In genomic region chr15:27679203-27679602, GRCh38 we compare ENCODE assay signal across 30 cellular contexts.
"Had no signal": no experiment of that assay in that cellular context is flagged by ENCODE, and none has a peak within 500 bp of the region (broad histone marks: within the 10 kb centered on the region; RNA-seq: fewer than 3 reads in every experiment).

No MANE protein-coding gene starts in this region.

- H3K79me2 ChIP-seq: parathyroid adenoma had no signal

- H3K9ac ChIP-seq: parathyroid adenoma had no signal

- H3K27ac Mint-ChIP-seq: activated naive CD4-positive, alpha-beta T cell treated with anti-CD3 and anti-CD28 coated beads for 36 hours; activated naive CD8-positive, alpha-beta T cell treated with anti-CD3 and anti-CD28 coated beads for 36 hours; activated T-helper 1 cell treated with anti-CD3 and anti-CD28 coated beads, Interleukin-12 subunit alpha, Interleukin-12 subunit beta, Interleukin-2, Interleukin-4 antibody, amounts not matched to agents 30 ng/mL and 10 ng/mL and 1 ng/mL, durations not matched to agents 14 hours and 24 hours and 36 hours; natural killer cell treated with Interleukin-12 subunit alpha and Interleukin-12 subunit beta and Interleukin-15 and Interleukin-18, amount 100 ng/mL, for 72 hours; stimulated activated naive B cell treated with anti-CD40 and anti-IgM and Interleukin-4, amounts not matched to agents 10 μg/mL and 1 μg/mL and 100 μg/mL, for 72 hours; T-helper 1 cell treated with Interleukin-12 subunit alpha and Interleukin-12 subunit beta and Interleukin-4 antibody, amounts not matched to agents 30 μg/mL and 1 μg/mL, for 36 hours had no signal

- H3K4me3 ChIP-seq: adrenal gland, esophagus muscularis mucosa, heart right ventricle, left ventricle myocardium inferior, mucosa of descending colon, psoas muscle, stomach, thyroid gland, upper lobe of right lung had no signal

- H2AFZ ChIP-seq: parathyroid adenoma had no signal

- H3K36me3 Mint-ChIP-seq: activated naive CD8-positive, alpha-beta T cell treated with anti-CD3 and anti-CD28 coated beads for 36 hours; natural killer cell treated with Interleukin-12 subunit alpha and Interleukin-12 subunit beta and Interleukin-15 and Interleukin-18, amount 100 ng/mL, for 72 hours; stimulated activated naive B cell treated with anti-CD40 and anti-IgM and Interleukin-4, amounts not matched to agents 10 μg/mL and 1 μg/mL and 100 μg/mL, for 72 hours had no signal

- H3K27me3 Mint-ChIP-seq: natural killer cell treated with Interleukin-12 subunit alpha and Interleukin-12 subunit beta and Interleukin-15 and Interleukin-18, amount 100 ng/mL, for 72 hours had no signal

- H3K27me3 ChIP-seq: adrenal gland, esophagus muscularis mucosa, foreskin keratinocyte, stomach, thyroid gland, upper lobe of right lung had no signal

- ATAC-seq: activated CD4-positive, CD25-positive, alpha-beta regulatory T cell treated with anti-CD3 and anti-CD28 coated beads, Interleukin-2, amount 50 U/mL, for 24 hours; foreskin keratinocyte; heart right ventricle; mucosa of descending colon; natural killer cell treated with Interleukin-12 subunit alpha and Interleukin-12 subunit beta and Interleukin-15 and Interleukin-18, amount 100 ng/mL, for 72 hours; psoas muscle; stimulated activated naive B cell treated with anti-CD40 and anti-IgM and Interleukin-4, amounts not matched to agents 10 μg/mL and 1 μg/mL and 100 μg/mL, for 72 hours; upper lobe of right lung had no signal

- FAIRE-seq: TTC549 had no signal

- H3K36me3 ChIP-seq: adrenal gland, esophagus muscularis mucosa, heart right ventricle, left ventricle myocardium inferior, stomach, thyroid gland, upper lobe of right lung had no signal

- H3K9me3 ChIP-seq: adrenal gland, esophagus muscularis mucosa, heart right ventricle, left ventricle myocardium inferior, psoas muscle, stomach, thyroid gland, upper lobe of right lung had no signal

- H3K4me3 Mint-ChIP-seq: activated naive CD4-positive, alpha-beta T cell treated with anti-CD3 and anti-CD28 coated beads for 36 hours; activated naive CD8-positive, alpha-beta T cell treated with anti-CD3 and anti-CD28 coated beads for 36 hours; activated T-helper 1 cell treated with anti-CD3 and anti-CD28 coated beads, Interleukin-12 subunit alpha, Interleukin-12 subunit beta, Interleukin-2, Interleukin-4 antibody, amounts not matched to agents 30 ng/mL and 10 ng/mL and 1 ng/mL, durations not matched to agents 14 hours and 24 hours and 36 hours; natural killer cell treated with Interleukin-12 subunit alpha and Interleukin-12 subunit beta and Interleukin-15 and Interleukin-18, amount 100 ng/mL, for 72 hours; stimulated activated naive B cell treated with anti-CD40 and anti-IgM and Interleukin-4, amounts not matched to agents 10 μg/mL and 1 μg/mL and 100 μg/mL, for 72 hours; T-helper 1 cell treated with Interleukin-12 subunit alpha and Interleukin-12 subunit beta and Interleukin-4 antibody, amounts not matched to agents 30 μg/mL and 1 μg/mL, for 36 hours had no signal

- H3K27ac ChIP-seq: adrenal gland, esophagus muscularis mucosa, foreskin keratinocyte, heart right ventricle, left ventricle myocardium inferior, parathyroid adenoma, psoas muscle, stomach, thyroid gland, upper lobe of right lung had no signal

- DNase-seq: activated CD4-positive, alpha-beta T cell treated with anti-CD3 and anti-CD28 coated beads for 48 hours; activated CD4-positive, alpha-beta T cell treated with anti-CD3 and anti-CD28 coated beads, Interleukin-2, amount 50 U/mL, for 48 hours; activated CD8-positive, alpha-beta memory T cell treated with anti-CD3 and anti-CD28 coated beads for 24 hours; activated effector memory CD4-positive, alpha-beta T cell treated with anti-CD3 and anti-CD28 coated beads, Interleukin-2, amount 50 U/mL, for 16 hours; activated naive CD4-positive, alpha-beta T cell treated with anti-CD3 and anti-CD28 coated beads for 36 hours; activated naive CD8-positive, alpha-beta T cell treated with anti-CD3 and anti-CD28 coated beads for 36 hours; activated T-cell treated with anti-CD3 and anti-CD28 coated beads, Interleukin-2, amount 50 U/mL, for 1 hour; adrenal gland; aorta; caudate nucleus; foreskin keratinocyte; heart right ventricle; islet precursor cell; left ventricle myocardium inferior; mucosa of descending colon; psoas muscle; stimulated activated CD4-positive, alpha-beta T cell treated with anti-CD3 and anti-CD28 coated beads, Interleukin-15, amount 100 ng/mL, for 24 hours; stimulated activated CD4-positive, alpha-beta T cell treated with anti-CD3 and anti-CD28 coated beads, Interleukin-2, amount 100 ng/mL, for 24 hours; stimulated activated naive B cell treated with anti-CD40 and anti-IgM and Interleukin-4, amounts not matched to agents 10 μg/mL and 1 μg/mL and 100 μg/mL, for 72 hours; stomach; T-helper 9 cell; thyroid gland; upper lobe of right lung had no signal

- H3K4me1 ChIP-seq: adrenal gland, foreskin keratinocyte, heart right ventricle, left ventricle myocardium inferior, parathyroid adenoma, psoas muscle, stomach, thyroid gland, upper lobe of right lung had no signal

- H3K9me3 Mint-ChIP-seq: activated naive CD4-positive, alpha-beta T cell treated with anti-CD3 and anti-CD28 coated beads for 36 hours; activated naive CD8-positive, alpha-beta T cell treated with anti-CD3 and anti-CD28 coated beads for 36 hours; activated T-helper 1 cell treated with anti-CD3 and anti-CD28 coated beads, Interleukin-12 subunit alpha, Interleukin-12 subunit beta, Interleukin-2, Interleukin-4 antibody, amounts not matched to agents 30 ng/mL and 10 ng/mL and 1 ng/mL, durations not matched to agents 14 hours and 24 hours and 36 hours; natural killer cell treated with Interleukin-12 subunit alpha and Interleukin-12 subunit beta and Interleukin-15 and Interleukin-18, amount 100 ng/mL, for 72 hours; stimulated activated naive B cell treated with anti-CD40 and anti-IgM and Interleukin-4, amounts not matched to agents 10 μg/mL and 1 μg/mL and 100 μg/mL, for 72 hours had no signal

- H3K4me1 Mint-ChIP-seq: activated naive CD8-positive, alpha-beta T cell treated with anti-CD3 and anti-CD28 coated beads for 36 hours; stimulated activated naive B cell treated with anti-CD40 and anti-IgM and Interleukin-4, amounts not matched to agents 10 μg/mL and 1 μg/mL and 100 μg/mL, for 72 hours had no signal
